Comparison of ENCODE assay signal across 1 cellular context in the genomic region with DNA sequence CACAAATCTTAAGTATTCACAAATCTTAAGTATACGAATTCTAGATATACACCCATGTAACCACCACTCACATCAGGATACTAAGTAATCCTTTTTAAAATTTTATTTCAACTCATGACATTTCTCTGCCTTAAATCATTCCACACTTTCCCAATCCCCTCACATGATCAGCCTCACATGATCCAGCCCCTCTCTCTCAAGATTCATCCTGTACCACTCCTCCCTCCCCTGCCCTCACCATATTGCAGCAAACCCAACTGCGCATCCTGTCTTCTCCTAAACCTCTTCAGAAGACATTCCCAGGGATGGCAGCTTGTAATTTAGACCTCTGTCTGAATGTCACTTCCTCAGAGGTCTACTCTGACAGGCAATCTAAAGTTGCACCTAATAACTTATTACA.
TF ChIP-seq lines count a peak whose summit lies in the region.

No MANE protein-coding gene starts in this region.

TF ChIP-seq in HCT116, 20 proteins besides CTCF, POLR2A, EP300 and RAD21 (continued from another document):
- TF ChIP-seq SIN3A (IDR thresholded peaks at IDR 0.05; ENCODE audit: low read depth) (no peak), ZFX (IDR thresholded peaks at IDR 0.05) (no peak)
TF ChIP-seq in HCT116: peak in this region for 0.
